ENCODE assay signal across 31 cellular contexts in genomic region chr3:124522226-124522625, GRCh38.
"Had no signal": no experiment of that assay in that cellular context is flagged by ENCODE, and none has a peak within 500 bp of the region (broad histone marks: within the 10 kb centered on the region; RNA-seq: fewer than 3 reads in every experiment).

No MANE protein-coding gene starts in this region.

- DNase-seq: activated effector memory CD4-positive, alpha-beta T cell treated with anti-CD3 and anti-CD28 coated beads, Interleukin-2, amount 50 U/mL, for 16 hours; activated effector memory CD4-positive, alpha-beta T cell treated with Interleukin-2 at 50 U/mL for 16 hours; activated gamma-delta T cell; activated gamma-delta T cell treated with Interleukin-2 at 50 U/mL for 16 hours; activated naive CD4-positive, alpha-beta T cell; activated naive CD4-positive, alpha-beta T cell treated with anti-CD3 and anti-CD28 coated beads for 36 hours; activated naive CD4-positive, alpha-beta T cell treated with anti-CD3 and anti-CD28 coated beads, Interleukin-2, amount 10 ng/mL, durations not matched to agents 7 days and 5 days; activated naive CD4-positive, alpha-beta T cell treated with anti-CD3 and anti-CD28 coated beads, Interleukin-2, amount 50 U/mL, for 16 hours; activated naive CD4-positive, alpha-beta T cell treated with Interleukin-2 at 50 U/mL for 16 hours; activated naive CD8-positive, alpha-beta T cell treated with anti-CD3 and anti-CD28 coated beads for 36 hours; activated naive CD8-positive, alpha-beta T cell treated with anti-CD3 and anti-CD28 coated beads, Interleukin-2, amount 10 ng/mL, durations not matched to agents 7 days and 5 days; activated naive CD8-positive, alpha-beta T cell treated with anti-CD3 and anti-CD28 coated beads, Interleukin-2, amount 50 U/mL, for 24 hours; activated T-cell treated with anti-CD3 and anti-CD28 coated beads for 4 hours; activated T-cell treated with anti-CD3 and anti-CD28 coated beads, Interleukin-2, amount 50 U/mL, for 1 hour; activated T-cell treated with anti-CD3 and anti-CD28 coated beads, Interleukin-2, amount 50 U/mL, for 24 hours; activated T-cell treated with anti-CD3 and anti-CD28 coated beads, Interleukin-2, amount 50 U/mL, for 4 hours; activated T-cell treated with anti-CD3 and anti-CD28 coated beads, Interleukin-2, amount 50 U/mL, for 48 hours; activated T-cell treated with anti-CD3 and anti-CD28 coated beads, Interleukin-2, amount 50 U/mL, for 72 hours; adrenal gland; amniotic stem cell; amygdala; anterior cingulate cortex; aorta; body of pancreas; brain microvascular endothelial cell; caudate nucleus; central memory CD4-positive, alpha-beta T cell; cerebellar nuclear complex had no signal

- H3K9me3 ChIP-seq: adrenal gland, ascending aorta, body of pancreas had no signal

- H3K4me1 ChIP-seq: adrenal gland, ascending aorta had no signal

- H3K27me3 ChIP-seq: adrenal gland, ascending aorta, body of pancreas, brain microvascular endothelial cell, cardiac muscle cell had no signal

- H3K36me3 ChIP-seq: adrenal gland, brain microvascular endothelial cell, cardiac muscle cell had no signal

- FAIRE-seq: astrocyte had no signal

- H3K4me3 ChIP-seq: adrenal gland, ascending aorta, body of pancreas, cardiac muscle cell had no signal

- H3K27ac ChIP-seq: adrenal gland, ascending aorta, body of pancreas, brain microvascular endothelial cell, cardiac muscle cell had no signal
